In the genomic region with DNA sequence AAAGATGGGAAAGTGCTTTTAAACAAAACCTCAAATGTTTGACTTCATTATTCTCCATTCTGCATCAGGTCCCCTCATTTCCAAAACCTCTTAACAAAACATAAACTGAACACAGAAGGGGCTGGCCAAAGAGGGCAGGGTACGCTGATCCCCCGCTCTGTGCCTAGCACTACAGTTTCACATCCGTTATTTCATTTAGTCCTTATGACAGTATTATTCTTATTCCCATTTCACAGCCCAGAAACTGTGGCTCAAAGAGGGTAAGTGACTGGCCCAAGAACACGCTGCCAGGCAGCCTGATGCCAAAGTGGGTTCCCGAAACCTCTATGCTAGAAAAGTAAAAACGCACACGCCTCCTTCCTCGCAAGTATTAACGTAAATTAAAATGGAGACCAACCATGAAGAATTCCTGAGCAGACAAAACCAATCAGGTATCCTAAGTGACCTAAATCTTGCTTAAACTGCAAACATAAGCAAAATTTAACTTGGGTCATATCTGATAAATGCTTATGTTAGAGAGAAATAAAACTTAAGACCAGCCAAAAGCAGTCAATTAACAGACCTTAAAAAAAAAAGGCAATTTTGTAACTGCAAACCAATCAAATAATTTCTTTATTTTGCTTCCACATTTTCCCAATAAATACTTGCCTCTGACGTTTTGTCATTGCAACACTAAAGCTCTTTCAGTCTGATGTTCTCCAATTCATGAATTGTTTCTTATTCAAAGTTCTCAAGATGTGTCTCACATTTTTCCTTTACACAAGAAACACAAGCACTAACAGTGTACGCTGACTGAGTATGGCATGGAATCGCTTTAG, we compare ENCODE assay signal across 8 cellular contexts. TPM values are rescaled to one million over a fixed set of nuclear protein-coding genes. Genes with fewer than 3 reads are reported as not detected.
A peak's percentile ranks its signal among the peaks of the same experiment; 100 is the strongest.
DNase-seq lines count a peak whose midpoint lies in the region; ATAC-seq, FAIRE-seq and TF ChIP-seq lines count a peak whose summit lies in the region.

No MANE protein-coding gene starts in this region.

- H3K4me3 ChIP-seq in pancreas = peak overlapping the region; percentile 60 to 71 (median 66)

- H3K27me3 ChIP-seq in pancreas = no peaks in the 10 kb centered on the region

- no peaks in the 10 kb centered on the region for H3K9me3 Mint-ChIP-seq in Calu3 (ENCODE audit: low read depth, unreplicated experiment)

- no peaks in the 10 kb centered on the region for H3K36me3 ChIP-seq in pancreas

- peaks cover 51% of the 10 kb centered on the region for H3K36me3 Mint-ChIP-seq in Calu3 (ENCODE audit: insufficient read depth, unreplicated experiment)

- no peaks in the 10 kb centered on the region for H3K9me3 ChIP-seq in pancreas

- TF ChIP-seq CTCF in Calu3 (IDR thresholded peaks at IDR 0.05; ENCODE audit: unreplicated experiment) = no peak
- no peak for TF ChIP-seq CTCF in pancreas (IDR thresholded peaks at IDR 0.05)

- H3K4me1 Mint-ChIP-seq in Calu3 (ENCODE audit: low read depth, unreplicated experiment) = peaks cover 11% of the 10 kb centered on the region

- H3K27me3 Mint-ChIP-seq in Calu3 (ENCODE audit: unreplicated experiment) = no peaks in the 10 kb centered on the region

- FAIRE-seq in pancreas (lab: Jason Lieb, UNC) = no peak

- peak overlapping the region; percentile 87 for H3K4me3 Mint-ChIP-seq in Calu3 (ENCODE audit: low read depth, unreplicated experiment)

- H3K4me1 ChIP-seq in pancreas = peaks cover 15 to 26% (median 19%) of the 10 kb centered on the region in 3 donors

- intact Hi-C loops in Calu3 (cut with micrococcal nuclease; ENCODE audit: unreplicated experiment) = no loop called here
- intact Hi-C loops in pancreas (cut with DNase I) = no loop called here

- BruUV-seq in Calu3 (replicated peaks; lab: Mats Ljungman, UMichigan) = TSS peak; percentile 64

- WGBS in pancreas, 2 donors = 44 to 48% methylated on average over 12 of the region's 12 CpGs

- ATAC-seq in pancreas (no peak), GM19328 (IDR thresholded peaks at IDR 0.05; ENCODE audit: unreplicated experiment) (no peak), GM18858 (IDR thresholded peaks at IDR 0.05; ENCODE audit: unreplicated experiment) (no peak)

- no peak for DNase-seq in Calu3
- peak; percentile 77 for DNase-seq in OCI-M1 (lab: John Stamatoyannopoulos, UW)
- DNase-seq in epithelial cell of prostate (ENCODE audit: low read depth, low spot score) = no peak
- peak in 1 of 6 donors; percentile 36 for DNase-seq in pancreas
- no peak for DNase-seq in ecto neural progenitor cell (ENCODE audit: low spot score)
- DNase-seq in ureter (ENCODE audit: low spot score) = no peak

- H3K27ac ChIP-seq in epithelial cell of prostate (peak overlapping the region; percentile 93), pancreas (peak overlapping the region; percentile 84 to 96 (median 93))

- peak overlapping the region; percentile 98 for H3K27ac Mint-ChIP-seq in Calu3 (ENCODE audit: unreplicated experiment)

- CTCF ChIA-PET in Calu3 (lab: Charles Lee) = no interaction called here

RNA-seq across cellular contexts. Expression of a gene that starts 0.7 kb away (rescaled TPM):
- total RNA-seq in Calu3 (2022) (8.4 and 8.8 TPM in 2 replicates), pancreas (10 to 100 TPM in 1 of 6 donors, 1 to 10 TPM in 5; 6.6 to 16.3 (median 8.4) TPM), ureter (16.8 TPM)
- 10 to 100 TPM; 18.5 to 32.0 TPM for polyA plus RNA-seq in pancreas

RNA-seq across cellular contexts. Expression of a gene that starts 3.3 kb away (rescaled TPM):
- total RNA-seq in Calu3 (2022) (18.2 and 20.6 TPM in 2 replicates), pancreas (10 to 100 TPM in 3 of 6 donors, 1 to 10 TPM in 3; 8.7 to 16.2 (median 10.2) TPM), ureter (43.8 TPM)
- 1 to 10 TPM; 5.0 to 6.3 TPM for polyA plus RNA-seq in pancreas

RNA-seq across cellular contexts. Expression of a gene that starts 47.4 kb away (rescaled TPM):
- not detected in 2 replicates for total RNA-seq in Calu3 (2022)
- total RNA-seq in pancreas = 1,000 to 10,000 TPM in 2 of 6 donors, 100 to 1,000 TPM in 4; 310 to 2,290 (median 800) TPM
- polyA plus RNA-seq in pancreas = 100 to 1,000 TPM; 186 to 203 TPM
- not detected for total RNA-seq in ureter

Comparison
In these comparisons a context has a peak if more than half of its experiments do, and no peak if none do; other contexts are left out.
1. RNA of a gene that starts 47.4 kb away (total RNA-seq): 310 to 2,290 TPM in pancreas; not detected in ureter (single experiment) and not detected in Calu3; every median in the first group is over 100 times any median in the second.